In the genomic region with DNA sequence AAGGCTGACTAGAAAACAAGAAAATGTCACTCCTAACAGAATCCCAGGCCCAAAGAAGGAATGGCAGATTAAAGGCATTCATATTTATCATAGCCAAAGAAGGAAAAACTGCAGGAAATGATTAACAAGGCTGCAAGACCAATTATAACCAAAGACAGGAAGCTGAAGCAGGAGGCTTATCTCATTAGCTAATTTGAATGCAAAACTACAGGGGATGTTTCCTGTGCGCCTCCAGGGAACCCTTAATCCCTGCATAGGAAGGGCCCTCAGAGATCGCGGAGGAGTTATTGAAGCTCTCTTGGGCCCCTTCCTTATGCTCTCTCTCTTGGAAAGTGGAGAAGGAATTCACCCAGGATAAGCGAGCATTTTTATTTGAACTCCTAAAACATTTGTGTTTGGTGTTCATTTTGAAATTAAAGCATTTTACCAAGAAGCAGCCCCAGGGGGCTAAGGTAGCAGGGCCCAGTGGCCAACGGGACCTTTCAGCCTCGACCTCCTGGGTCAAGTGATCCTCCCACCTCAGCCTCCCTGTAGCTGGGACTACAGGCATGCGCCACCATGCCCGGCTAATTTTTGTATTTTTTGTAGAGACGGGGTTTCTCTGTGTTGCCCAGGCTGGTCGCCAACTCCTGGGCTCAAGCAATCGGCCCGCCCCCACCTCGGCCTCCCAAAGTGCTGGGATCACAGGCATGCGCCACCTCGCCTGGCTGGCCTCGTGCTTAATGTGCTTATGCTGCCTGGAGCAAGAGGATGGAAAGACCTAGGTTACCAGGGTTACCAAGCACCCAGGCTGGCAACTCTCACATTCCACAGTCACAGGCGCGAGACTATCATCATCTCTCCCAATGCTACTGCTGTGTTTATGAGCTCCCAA, we compare ENCODE assay signal across 14 cellular contexts. TPM values are rescaled to one million over a fixed set of nuclear protein-coding genes. Genes with fewer than 3 reads are reported as not detected.
DNase-seq lines count a peak whose midpoint lies in the region; ATAC-seq, FAIRE-seq and TF ChIP-seq lines count a peak whose summit lies in the region.
"Had no signal": no experiment of that assay in that cellular context is flagged by ENCODE, and none has a peak within 500 bp of the region (broad histone marks: within the 10 kb centered on the region; RNA-seq: fewer than 3 reads in every experiment).

No MANE protein-coding gene starts in this region.

- H3K27me3 Mint-ChIP-seq in WTC11 (ENCODE audit: low read depth), result no peaks in the 10 kb centered on the region
- peaks cover 2% of the 10 kb centered on the region for H3K27me3 Mint-ChIP-seq in activated CD8-positive, alpha-beta T cell treated with anti-CD3 and anti-CD28 coated beads for 36 hours
- H3K27me3 Mint-ChIP-seq: T-cell had no signal

- no peaks in the 10 kb centered on the region for H3K36me3 ChIP-seq in HUES64 (ENCODE audit: insufficient read depth, low read length)
- H3K36me3 ChIP-seq in esophagus muscularis mucosa, result no peaks in the 10 kb centered on the region

- intact Hi-C loops in esophagus muscularis mucosa (cut with DNase I), result loop anchor here (10.0 kb wide), 1 partner anchor 186 kb away; no protein-coding TSS in a partner anchor
- intact Hi-C loops in activated CD8-positive, alpha-beta T cell treated with anti-CD3 and anti-CD28 coated beads for 36 hours (cut with micrococcal nuclease), result no loop called here

- 79% methylated on average over 17 of the region's 18 CpGs for WGBS in HUES64
- 79% methylated on average over 16 of the region's 18 CpGs for WGBS in esophagus muscularis mucosa

- TF ChIP-seq EP300 in esophagus muscularis mucosa (IDR thresholded peaks at IDR 0.05), result no peak

- H3K4me1 Mint-ChIP-seq in WTC11, result peaks cover 28% of the 10 kb centered on the region
- no peaks in the 10 kb centered on the region for H3K4me1 Mint-ChIP-seq in activated CD8-positive, alpha-beta T cell treated with anti-CD3 and anti-CD28 coated beads for 36 hours (ENCODE audit: low read depth)
- H3K4me1 Mint-ChIP-seq: T-cell had no signal

- H3K4me3 ChIP-seq in HUES64 (ENCODE audit: low read length), result no peak overlapping the region
- H3K4me3 ChIP-seq in esophagus muscularis mucosa, result no peak overlapping the region

- H3K9ac ChIP-seq in HUES64 (ENCODE audit: low read depth, low read length), result no peak overlapping the region

- no peaks in the 10 kb centered on the region for H3K27me3 ChIP-seq in HUES64 (ENCODE audit: insufficient read depth, low read length)
- no peaks in the 10 kb centered on the region for H3K27me3 ChIP-seq in esophagus muscularis mucosa

- ATAC-seq in WTC11 (peak; percentile 74), HG02610 (IDR thresholded peaks at IDR 0.05; ENCODE audit: unreplicated experiment) (no peak)
- no peak for ATAC-seq in activated CD8-positive, alpha-beta T cell treated with anti-CD3 and anti-CD28 coated beads for 36 hours
- ATAC-seq: T-cell had no signal

- TF ChIP-seq POLR2A in esophagus muscularis mucosa (IDR thresholded peaks at IDR 0.05; ENCODE audit: low read depth), result no peak

- POLR2A ChIA-PET in WTC11 (lab: Charles Lee), result no interaction called here
- POLR2A ChIA-PET in activated CD8-positive, alpha-beta T cell treated with anti-CD3 and anti-CD28 coated beads for 36 hours (lab: Charles Lee), result no interaction called here

- TF ChIP-seq CTCF in D721Med (IDR thresholded peaks at IDR 0.05; ENCODE audit: insufficient read depth, missing control alignments) (no peak), WTC11 (IDR thresholded peaks at IDR 0.05) (no peak), esophagus muscularis mucosa (IDR thresholded peaks at IDR 0.05) (no peak)
- TF ChIP-seq CTCF in activated CD8-positive, alpha-beta T cell treated with anti-CD3 and anti-CD28 coated beads for 36 hours (IDR thresholded peaks at IDR 0.05), result no peak

- H3K36me3 Mint-ChIP-seq in WTC11, result no peaks in the 10 kb centered on the region
- no peaks in the 10 kb centered on the region for H3K36me3 Mint-ChIP-seq in activated CD8-positive, alpha-beta T cell treated with anti-CD3 and anti-CD28 coated beads for 36 hours (ENCODE audit: low read depth)
- H3K36me3 Mint-ChIP-seq: T-cell had no signal

- CTCF ChIA-PET in WTC11 (lab: Charles Lee), result interaction anchor here (0.9 to 2.3 kb wide), 7 partner anchors 15 to 187 kb away, joined by 3 to 12 read pairs (median 5); no protein-coding TSS in a partner anchor
- CTCF ChIA-PET in activated CD8-positive, alpha-beta T cell treated with anti-CD3 and anti-CD28 coated beads for 36 hours (lab: Charles Lee), result interaction anchor here (2.1 to 8.2 kb wide), 2 partner anchors 17 to 187 kb away, joined by 7 to 40 read pairs; no protein-coding TSS in a partner anchor

- peak overlapping the region; percentile 80; the same call in 1 of the 2 replicates for H3K27ac ChIP-seq in HUES64 (ENCODE audit: low read depth, low read length)
- no peak overlapping the region for H3K27ac ChIP-seq in esophagus muscularis mucosa (replicated peaks in 1 of 4)
- H3K27ac ChIP-seq: C4-2B, epithelial cell of prostate had no signal

- H3K9me3 ChIP-seq in HUES64 (ENCODE audit: insufficient read depth, low read depth, low read length), result no peaks in the 10 kb centered on the region
- H3K9me3 ChIP-seq in esophagus muscularis mucosa, result no peaks in the 10 kb centered on the region

- H3K4me3 Mint-ChIP-seq in WTC11, result no peak overlapping the region
- H3K4me3 Mint-ChIP-seq in activated CD8-positive, alpha-beta T cell treated with anti-CD3 and anti-CD28 coated beads for 36 hours, result no peak overlapping the region
- H3K4me3 Mint-ChIP-seq: T-cell had no signal

- no peak for FAIRE-seq in D721Med (lab: Jason Lieb, UNC)

- peak overlapping the region; percentile 75 for H3K27ac Mint-ChIP-seq in WTC11
- H3K27ac Mint-ChIP-seq in activated CD8-positive, alpha-beta T cell treated with anti-CD3 and anti-CD28 coated beads for 36 hours, result no peak overlapping the region
- H3K27ac Mint-ChIP-seq: T-cell had no signal

- H3K4me1 ChIP-seq in HUES64 (ENCODE audit: insufficient read depth, low read length) (peaks cover 3% of the 10 kb centered on the region; the same call in 1 of the 2 replicates), esophagus muscularis mucosa (no peaks in the 10 kb centered on the region)

- peak; percentile 82 for DNase-seq in D721Med (ENCODE audit: insufficient read length, low spot score)
- DNase-seq in WTC11 (ENCODE audit: low spot score), result no peak
- DNase-seq in left kidney (ENCODE audit: low read depth, low spot score), result peak; percentile 87
- DNase-seq in NCI-H2227 treated with DMSO at 0.1 percent for 48 hours (lab: John Stamatoyannopoulos, UW), result no peak
- DNase-seq in esophagus muscularis mucosa (ENCODE audit: extremely low spot score), result no peak
- DNase-seq in activated CD8-positive, alpha-beta T cell treated with anti-CD3 and anti-CD28 coated beads for 36 hours, result no peak
- DNase-seq: activated CD4-positive, alpha-beta T cell treated with anti-CD3 and anti-CD28 coated beads, Interleukin-2, amount 50 U/mL, for 4 hours; activated gamma-delta T cell treated with Interleukin-2 at 50 U/mL for 16 hours; NCI-H1694 treated with DMSO at 0.1 percent for 48 hours; T-cell had no signal

- H3K9me3 Mint-ChIP-seq in WTC11, result peaks cover 6% of the 10 kb centered on the region; the same call in 1 of the 2 replicates
- peaks cover 2% of the 10 kb centered on the region for H3K9me3 Mint-ChIP-seq in activated CD8-positive, alpha-beta T cell treated with anti-CD3 and anti-CD28 coated beads for 36 hours
- H3K9me3 Mint-ChIP-seq: T-cell had no signal

TF ChIP-seq in WTC11, 78 proteins besides CTCF, POLR2A, EP300 and RAD21:
- TF ChIP-seq ZBTB21 (CRISPR knock-in tag; IDR thresholded peaks at IDR 0.05; ENCODE audit: borderline replicate concordance) (no peak), TEAD1 (CRISPR knock-in tag; IDR thresholded peaks at IDR 0.05) (peak; percentile 6; the same call in 1 of the 2 replicates), GTF2I (CRISPR knock-in tag; conservative IDR thresholded peaks at IDR 0.05) (peak; percentile 51; the same call in 1 of the 2 replicates)

RNA-seq across cellular contexts. Expression of gene PROSER2, which starts 24.1 kb away (rescaled TPM):
- polyA plus RNA-seq in HUES64 (2013, experiment 1 of 2), result 5.3 TPM
- 4.6 TPM for polyA plus RNA-seq in HUES64 (2013, experiment 2 of 2)
- 7.3 to 8.7 TPM (median 8.5 TPM) in 3 replicates for total RNA-seq in WTC11 (2021)
- total RNA-seq in esophagus muscularis mucosa, result 1 to 10 TPM; 2.5 to 5.9 (median 3.7) TPM
- 1 to 10 TPM; 1.1 to 1.7 TPM for total RNA-seq in activated CD8-positive, alpha-beta T cell treated with anti-CD3 and anti-CD28 coated beads for 36 hours

RNA-seq across cellular contexts. Expression of gene ECHDC3, which starts 56.9 kb away (rescaled TPM):
- 9.9 TPM for polyA plus RNA-seq in HUES64 (2013, experiment 1 of 2)
- 12.8 TPM for polyA plus RNA-seq in HUES64 (2013, experiment 2 of 2)
- total RNA-seq in WTC11 (2021) (17.1 to 18.3 TPM (median 18.1 TPM) in 3 replicates), esophagus muscularis mucosa (10 to 100 TPM in 3 of 4 donors, 1 to 10 TPM in 1; 7.9 to 30.6 (median 19.7) TPM)
- total RNA-seq in activated CD8-positive, alpha-beta T cell treated with anti-CD3 and anti-CD28 coated beads for 36 hours, result 1 to 10 TPM; 1.1 to 1.7 TPM

Comparison
In these comparisons a context has a peak if more than half of its experiments do, and no peak if none do; other contexts are left out.
1. DNase-seq: peak in D721Med (single experiment) and left kidney (single experiment); none in WTC11 (single experiment), NCI-H2227 treated with DMSO at 0.1 percent for 48 hours (single experiment), esophagus muscularis mucosa (single experiment) and activated CD8-positive, alpha-beta T cell treated with anti-CD3 and anti-CD28 coated beads for 36 hours (single experiment).